Comparison of ENCODE assay signal across 15 cellular contexts in genomic region chr4:12562476-12562875, GRCh38.
DNase-seq lines count a peak whose midpoint lies in the region; ATAC-seq and TF ChIP-seq lines count a peak whose summit lies in the region.
"Had no signal": no experiment of that assay in that cellular context is flagged by ENCODE, and none has a peak within 500 bp of the region (broad histone marks: within the 10 kb centered on the region; RNA-seq: fewer than 3 reads in every experiment).

No MANE protein-coding gene starts in this region.

- H3K27ac ChIP-seq in right cardiac atrium (ENCODE audit: low read length) (no peak overlapping the region), heart left ventricle (peak overlapping the region in 8 of 12 donors; percentile 16 to 75 (median 44)), right lobe of liver (no peak overlapping the region)

- H3K4me1 ChIP-seq in right cardiac atrium (ENCODE audit: control insufficient read depth, insufficient read depth, low read length) (no peaks in the 10 kb centered on the region), heart left ventricle (peaks cover 0 to 8% (median 0%) of the 10 kb centered on the region in 12 donors), right lobe of liver (no peaks in the 10 kb centered on the region)
- H3K4me1 ChIP-seq: HAP-1 had no signal

- no peak for DNase-seq in Right ventricle myocardium superior
- no peak for DNase-seq in right cardiac atrium
- no peak for DNase-seq in heart left ventricle
- no peak for DNase-seq in left ventricle myocardium superior
- DNase-seq in right lobe of liver, result no peak
- DNase-seq: C1 segment of cervical spinal cord; Calu3; CD4-positive, alpha-beta memory T cell; COR-L47; DMS53; DMS79 treated with DMSO at 0.1 percent for 48 hours; GOT3; HFFc6 had no signal

- intact Hi-C loops in Right ventricle myocardium superior (cut with DNase I), result no loop called here
- intact Hi-C loops in right cardiac atrium (cut with DNase I), result no loop called here
- intact Hi-C loops in heart left ventricle (cut with DNase I), result no loop called here
- intact Hi-C loops in left ventricle myocardium superior (cut with micrococcal nuclease), result no loop called here
- intact Hi-C loops in right lobe of liver (cut with DNase I), result no loop called here

- H3K27me3 ChIP-seq in right cardiac atrium (ENCODE audit: control insufficient read depth, insufficient read depth) (no peaks in the 10 kb centered on the region), heart left ventricle (no peaks in the 10 kb centered on the region), right lobe of liver (no peaks in the 10 kb centered on the region)

- TF ChIP-seq CTCF in heart left ventricle (IDR thresholded peaks at IDR 0.05), result no peak
- no peak for TF ChIP-seq CTCF in right lobe of liver (IDR thresholded peaks at IDR 0.05)

- H3K4me3 ChIP-seq in right cardiac atrium (ENCODE audit: low read length) (no peak overlapping the region), heart left ventricle (peak overlapping the region in 5 of 12 donors; percentile 4 to 43 (median 31)), right lobe of liver (no peak overlapping the region)
- H3K4me3 ChIP-seq: HAP-1 had no signal

- 39% methylated on average over 3 of the region's 3 CpGs for WGBS in right cardiac atrium
- 16 to 45% (median 29%) methylated on average over 3 of the region's 3 CpGs for WGBS in heart left ventricle, 4 donors
- WGBS in right lobe of liver (ENCODE audit: insufficient coverage, low coverage, low lambda C conversion rate, missing lambda C conversion rate), result 57% methylated on average over 3 of the region's 3 CpGs

- no peaks in the 10 kb centered on the region for H3K9me3 ChIP-seq in right cardiac atrium (ENCODE audit: control insufficient read depth, low read length)
- peaks cover 0 to 3% (median 0%) of the 10 kb centered on the region in 12 donors for H3K9me3 ChIP-seq in heart left ventricle
- H3K9me3 ChIP-seq in right lobe of liver, result no peaks in the 10 kb centered on the region
- H3K9me3 ChIP-seq: HAP-1 had no signal

- TF ChIP-seq POLR2A in heart left ventricle (IDR thresholded peaks at IDR 0.05) (no peak), right lobe of liver (IDR thresholded peaks at IDR 0.05) (no peak)

- peak; percentile 55 for ATAC-seq in Right ventricle myocardium superior (ENCODE audit: poor library complexity)
- no peak for ATAC-seq in right cardiac atrium
- peak; percentile 11 to 81 (median 48) for ATAC-seq in heart left ventricle
- peak; percentile 72 for ATAC-seq in left ventricle myocardium superior
- ATAC-seq in HG02840 (IDR thresholded peaks at IDR 0.05; ENCODE audit: low FRiP score, unreplicated experiment), result no peak
- ATAC-seq in right lobe of liver, result no peak

- H3K36me3 ChIP-seq in heart left ventricle (no peaks in the 10 kb centered on the region), right lobe of liver (no peaks in the 10 kb centered on the region)
- H3K36me3 ChIP-seq: HAP-1 had no signal

Comparison
In these comparisons a context has a peak if more than half of its experiments do, and no peak if none do; other contexts are left out.
1. ATAC-seq: peak in Right ventricle myocardium superior (single experiment), heart left ventricle (4 of 4) and left ventricle myocardium superior (single experiment); none in right cardiac atrium (0 of 2), HG02840 (single experiment) and right lobe of liver (0 of 4).
2. H3K27ac ChIP-seq: peak in heart left ventricle (8 of 12); none in right cardiac atrium (single experiment) and right lobe of liver (0 of 3).